In the genomic region with DNA sequence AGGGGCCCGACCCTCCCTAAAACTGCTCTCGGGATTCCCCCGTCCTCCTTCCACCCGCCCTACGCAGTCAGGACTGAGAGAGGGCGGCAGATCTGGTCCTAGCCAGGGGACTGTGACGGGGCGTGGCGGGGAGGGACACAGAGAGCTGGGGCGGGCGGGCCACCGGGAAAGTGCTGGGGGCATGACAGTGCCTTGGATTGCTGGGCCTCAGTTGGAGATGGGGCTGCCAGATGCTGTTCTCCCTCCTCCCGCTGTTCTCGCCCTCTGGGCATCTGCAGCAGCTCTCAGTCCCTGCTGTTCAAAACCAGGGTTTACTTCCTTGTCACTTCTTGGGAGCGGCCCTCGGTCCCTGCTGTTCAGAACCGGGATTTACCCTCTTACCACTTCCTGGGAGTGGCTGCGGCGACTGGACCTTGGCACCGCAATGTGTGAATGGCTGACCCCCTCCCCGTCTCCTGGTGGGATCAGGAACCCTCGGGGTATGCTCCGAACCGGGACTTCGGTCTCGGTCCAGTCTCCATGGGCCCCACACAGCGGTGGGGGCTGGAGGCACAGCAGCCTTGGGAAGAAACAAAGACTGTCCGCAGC, we compare ENCODE assay signal across 9 cellular contexts.
DNase-seq lines count a peak whose midpoint lies in the region; TF ChIP-seq lines count a peak whose summit lies in the region.
"Had no signal": no experiment of that assay in that cellular context is flagged by ENCODE, and none has a peak within 500 bp of the region (broad histone marks: within the 10 kb centered on the region; RNA-seq: fewer than 3 reads in every experiment).

No MANE protein-coding gene starts in this region.

- H3K9me3 ChIP-seq in muscle layer of duodenum (ENCODE audit: control insufficient read depth in 1 of 2, low read length in 2 of 2), result no peaks in the 10 kb centered on the region

- H3K27me3 ChIP-seq in muscle layer of duodenum (ENCODE audit: low read depth, low read length), result peaks cover 11% of the 10 kb centered on the region

- TF ChIP-seq CTCF in epithelial cell of esophagus (IDR thresholded peaks at IDR 0.05; ENCODE audit: insufficient read depth, low read depth, low read length, missing control alignments), result peak; percentile 23

- H3K4me3 ChIP-seq in epithelial cell of esophagus (ENCODE audit: low read length), result peak overlapping the region; percentile 15
- H3K4me3 ChIP-seq in muscle layer of duodenum (ENCODE audit: low read depth in 1 of 2, low read length in 2 of 2), result peak overlapping the region; percentile 58 to 61

- H3K36me3 ChIP-seq in muscle layer of duodenum (ENCODE audit: control insufficient read depth in 1 of 2, insufficient read depth in 2 of 2, low read length in 2 of 2), result no peaks in the 10 kb centered on the region

- H3K4me1 ChIP-seq in muscle layer of duodenum (ENCODE audit: control insufficient read depth in 1 of 2, insufficient read depth in 2 of 2, low read length in 2 of 2), result peaks cover 14 to 44% of the 10 kb centered on the region in 2 donors

- H3K27ac ChIP-seq in muscle layer of duodenum (ENCODE audit: low read length), result peak overlapping the region; percentile 23
- H3K27ac ChIP-seq: KMS-11 had no signal

- DNase-seq in DMS114 treated with DMSO at 0.1 percent for 48 hours (lab: John Stamatoyannopoulos, UW; ENCODE audit: unreplicated experiment) (peak; percentile 70), NCI-H2081 treated with DMSO at 0.1 percent for 48 hours (lab: John Stamatoyannopoulos, UW) (peak; percentile 52), epithelial cell of esophagus (ENCODE audit: low read depth) (peak; percentile 34), NCI-H510A treated with DMSO at 0.1 percent for 48 hours (lab: John Stamatoyannopoulos, UW) (no peak), GDM1 (lab: John Stamatoyannopoulos, UW) (no peak), GOT3 (lab: John Stamatoyannopoulos, UW) (no peak), SIG-M5 (lab: John Stamatoyannopoulos, UW) (no peak)

Comparison
In these comparisons a context has a peak if more than half of its experiments do, and no peak if none do; other contexts are left out.
1. DNase-seq: peak in DMS114 treated with DMSO at 0.1 percent for 48 hours (single experiment), NCI-H2081 treated with DMSO at 0.1 percent for 48 hours (single experiment) and epithelial cell of esophagus (single experiment); none in NCI-H510A treated with DMSO at 0.1 percent for 48 hours (single experiment), GDM1 (single experiment), GOT3 (single experiment) and SIG-M5 (single experiment).